Comparison of ENCODE assay signal across 8 cellular contexts in genomic region chr10:133393401-133394063, GRCh38. TPM values are rescaled to one million over a fixed set of nuclear protein-coding genes. Genes with fewer than 3 reads are reported as not detected.
DNase-seq lines count a peak whose midpoint lies in the region; ATAC-seq, FAIRE-seq and TF ChIP-seq lines count a peak whose summit lies in the region.

No MANE protein-coding gene starts in this region.

- no peak for TF ChIP-seq CTCF in HL-60 (IDR thresholded peaks at IDR 0.05; ENCODE audit: insufficient read depth, low read length)
- no peak for TF ChIP-seq CTCF in brain (conservative IDR thresholded peaks at IDR 0.05)
- TF ChIP-seq CTCF in mucosa of descending colon (IDR thresholded peaks at IDR 0.05) = no peak

- H3K27ac ChIP-seq in HL-60 (replicated peaks) = peak overlapping the region; percentile 98

- H3K27me3 Mint-ChIP-seq in brain = no peaks in the 10 kb centered on the region

- no peak for DNase-seq in HL-60 (ENCODE audit: low read depth in 1 of 2, low spot score in 1 of 2)
- DNase-seq in mucosa of descending colon = peak in 1 of 3 donors; percentile 43
- no peak for DNase-seq in activated CD4-positive, CD25-positive, alpha-beta regulatory T cell (lab: John Stamatoyannopoulos, UW)
- no peak for DNase-seq in NCI-H2171 (lab: John Stamatoyannopoulos, UW)
- no peak for DNase-seq in HT-29 (ENCODE audit: low spot score)

- H3K4me1 ChIP-seq in mucosa of descending colon (ENCODE audit: low read depth) = peaks cover 4% of the 10 kb centered on the region

- H3K36me3 Mint-ChIP-seq in brain = peaks cover 27% of the 10 kb centered on the region

- TF ChIP-seq POLR2A in GM18505 (IDR thresholded peaks at IDR 0.05; ENCODE audit: borderline replicate concordance, extremely low read depth, insufficient read depth, insufficient read length) = no peak

- H3K9me3 Mint-ChIP-seq in brain = no peaks in the 10 kb centered on the region

- intact Hi-C loops in mucosa of descending colon (cut with DNase I, micrococcal nuclease) = no loop called here

- peak overlapping the region; percentile 64 to 96 (median 95) for H3K27ac Mint-ChIP-seq in brain

- peaks cover 30% of the 10 kb centered on the region for H3K4me1 Mint-ChIP-seq in brain

- peak; percentile 29 for FAIRE-seq in A204.1 (lab: Jason Lieb, UNC)

- H3K9me3 ChIP-seq in mucosa of descending colon = no peaks in the 10 kb centered on the region

- ATAC-seq in mucosa of descending colon = no peak
- ATAC-seq in GM18505 (IDR thresholded peaks at IDR 0.05; ENCODE audit: unreplicated experiment) = no peak

- peak overlapping the region; percentile 90 to 98 (median 96) for H3K4me3 Mint-ChIP-seq in brain

- no peaks in the 10 kb centered on the region for H3K27me3 ChIP-seq in HL-60 (ENCODE audit: insufficient read depth, poor library complexity, severe bottlenecking)

- H3K4me3 ChIP-seq in HL-60 (replicated peaks; ENCODE audit: insufficient read depth, low read length) (peak overlapping the region; percentile 70), mucosa of descending colon (peak overlapping the region; percentile 63)

- peaks cover 4% of the 10 kb centered on the region for H3K36me3 ChIP-seq in mucosa of descending colon (ENCODE audit: low read depth)

RNA-seq across cellular contexts. Expression of gene MTG1, which starts 0.4 kb away (rescaled TPM):
- 31.3 TPM for polyA plus RNA-seq in brain (ENCODE audit: insufficient read depth, low read depth, low replicate concordance)
- 10 to 100 TPM; 43.6 to 52.7 (median 45.6) TPM for total RNA-seq in mucosa of descending colon
- total RNA-seq in HT-29 (2014; rRNA removed; shearing (Covaris generic)) = 44.3 and 56.9 TPM in 2 replicates

RNA-seq across cellular contexts. Expression of gene PAOX, which starts 14.5 kb away (rescaled TPM):
- polyA plus RNA-seq in brain (ENCODE audit: insufficient read depth, low read depth, low replicate concordance) = 7.9 TPM
- total RNA-seq in mucosa of descending colon = 1 to 10 TPM; 7.5 to 9.3 (median 8.3) TPM
- total RNA-seq in HT-29 (2014; rRNA removed; shearing (Covaris generic)) = 4.7 and 5.6 TPM in 2 replicates

RNA-seq across cellular contexts. Expression of gene ECHS1, which starts 20.4 kb away (rescaled TPM):
- 132 TPM for polyA plus RNA-seq in brain (ENCODE audit: insufficient read depth, low read depth, low replicate concordance)
- total RNA-seq in mucosa of descending colon = 100 to 1,000 TPM in 2 of 3 donors, 10 to 100 TPM in 1; 97.7 to 180 (median 151) TPM
- 160 and 179 TPM in 2 replicates for total RNA-seq in HT-29 (2014; rRNA removed; shearing (Covaris generic))

RNA-seq across cellular contexts. Expression of gene SPRN, which starts 30.9 kb away (rescaled TPM):
- 9.2 TPM for polyA plus RNA-seq in brain (ENCODE audit: insufficient read depth, low read depth, low replicate concordance)
- under 1 TPM in 1 of 3 donors, not detected in 2; 0.25 TPM for total RNA-seq in mucosa of descending colon
- total RNA-seq in HT-29 (2014; rRNA removed; shearing (Covaris generic)) = not detected in 2 replicates

RNA-seq across cellular contexts. Expression of gene FUOM, which starts 35.7 kb away (rescaled TPM):
- polyA plus RNA-seq in brain (ENCODE audit: insufficient read depth, low read depth, low replicate concordance) = 3.5 TPM
- total RNA-seq in mucosa of descending colon = 10 to 100 TPM; 13.5 to 22.2 (median 18.8) TPM
- total RNA-seq in HT-29 (2014; rRNA removed; shearing (Covaris generic)) = 59.7 and 60.8 TPM in 2 replicates
